In genomic region chr5:79544136-79544535, GRCh38 we compare ENCODE assay signal across 21 cellular contexts.
"Had no signal": no experiment of that assay in that cellular context is flagged by ENCODE, and none has a peak within 500 bp of the region (broad histone marks: within the 10 kb centered on the region; RNA-seq: fewer than 3 reads in every experiment).

No MANE protein-coding gene starts in this region.

- FAIRE-seq: endometrium, islet of Langerhans had no signal

- H3K27me3 ChIP-seq: heart right ventricle, suprapubic skin, tibial artery, upper lobe of right lung, vagina had no signal

- H3K4me2 ChIP-seq: smooth muscle cell had no signal

- H3K4me3 ChIP-seq: heart right ventricle, smooth muscle cell, suprapubic skin, tibial artery, upper lobe of right lung, vagina had no signal

- DNase-seq: effector memory CD4-positive, alpha-beta T cell; foreskin melanocyte; hypothalamus; kidney glomerular epithelial cell; naive thymus-derived CD4-positive, alpha-beta T cell; nephron progenitor cell; posterior cingulate gyrus; stimulated activated CD4-positive, alpha-beta T cell treated with anti-CD3 and anti-CD28 coated beads, Interleukin-4, amount 100 ng/mL, for 1 hour; stimulated activated CD8-positive, alpha-beta memory T cell treated with anti-CD3 and anti-CD28 coated beads, Interleukin-4, amount 100 ng/mL, for 48 hours; stimulated activated naive CD8-positive, alpha-beta T cell treated with anti-CD3 and anti-CD28 coated beads, Interleukin-15, Interleukin-2, amounts not matched to agents 100 U/mL and 50 U/mL, for 24 hours; upper lobe of right lung had no signal

- H3K27ac ChIP-seq: heart right ventricle, suprapubic skin, tibial artery, upper lobe of right lung, vagina had no signal

- H3K9me3 ChIP-seq: heart right ventricle, suprapubic skin, tibial artery, upper lobe of right lung, vagina had no signal

- ATAC-seq: esophagus mucosa; left lobe of liver; naive thymus-derived CD4-positive, alpha-beta T cell; stimulated activated effector memory CD8-positive, alpha-beta T cell treated with anti-CD3 and anti-CD28 coated beads, Interleukin-12 subunit alpha, Interleukin-12 subunit beta, amount 100 ng/mL, for 72 hours; stimulated activated naive CD8-positive, alpha-beta T cell treated with anti-CD3 and anti-CD28 coated beads, Interleukin-15, Interleukin-2, amounts not matched to agents 100 U/mL and 50 U/mL, for 24 hours; upper lobe of right lung had no signal

- H3K4me1 ChIP-seq: tibial artery had no signal

- H3K36me3 ChIP-seq: heart right ventricle, suprapubic skin, tibial artery, upper lobe of right lung, vagina had no signal
